ENCODE assay signal across 1 cellular context in the genomic region with DNA sequence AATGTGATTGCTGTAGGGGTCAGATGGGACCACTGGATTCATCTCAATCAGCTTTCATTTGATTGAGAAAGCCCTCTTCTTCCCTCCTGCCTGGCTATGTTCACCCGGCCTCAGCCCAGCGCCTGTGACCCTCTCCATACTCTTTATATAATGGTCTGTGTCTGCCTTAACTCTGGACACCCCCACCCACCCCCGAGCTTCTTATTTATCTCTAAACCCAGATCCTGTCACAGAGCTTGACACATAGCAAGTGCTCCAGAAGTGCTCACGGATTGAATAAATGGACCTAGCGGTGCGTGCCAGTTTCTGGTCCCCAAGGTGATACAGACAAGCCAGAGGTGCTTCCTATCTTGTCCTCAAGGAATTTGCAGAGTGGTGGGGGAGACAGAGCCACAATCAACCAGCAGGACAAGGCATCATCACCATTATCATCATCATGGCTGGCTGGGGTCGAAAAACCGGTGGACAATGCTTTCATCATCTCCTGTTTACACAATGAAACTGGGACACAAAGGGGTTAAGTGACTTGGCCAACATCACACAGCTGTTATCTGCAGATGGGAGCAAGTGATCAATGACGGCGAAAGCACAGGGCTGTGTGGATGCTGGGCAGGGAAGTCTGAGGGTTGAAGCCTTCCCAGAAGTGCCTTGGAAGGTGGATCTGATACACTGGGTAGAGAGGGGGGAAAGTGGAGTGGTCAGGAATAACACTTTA.
TF ChIP-seq lines count a peak whose summit lies in the region.

No MANE protein-coding gene starts in this region.

TF ChIP-seq in HepG2, 621 proteins besides CTCF, POLR2A, EP300 and RAD21 (continued from another document and continues in another):
- TF ChIP-seq, protein P1, sequence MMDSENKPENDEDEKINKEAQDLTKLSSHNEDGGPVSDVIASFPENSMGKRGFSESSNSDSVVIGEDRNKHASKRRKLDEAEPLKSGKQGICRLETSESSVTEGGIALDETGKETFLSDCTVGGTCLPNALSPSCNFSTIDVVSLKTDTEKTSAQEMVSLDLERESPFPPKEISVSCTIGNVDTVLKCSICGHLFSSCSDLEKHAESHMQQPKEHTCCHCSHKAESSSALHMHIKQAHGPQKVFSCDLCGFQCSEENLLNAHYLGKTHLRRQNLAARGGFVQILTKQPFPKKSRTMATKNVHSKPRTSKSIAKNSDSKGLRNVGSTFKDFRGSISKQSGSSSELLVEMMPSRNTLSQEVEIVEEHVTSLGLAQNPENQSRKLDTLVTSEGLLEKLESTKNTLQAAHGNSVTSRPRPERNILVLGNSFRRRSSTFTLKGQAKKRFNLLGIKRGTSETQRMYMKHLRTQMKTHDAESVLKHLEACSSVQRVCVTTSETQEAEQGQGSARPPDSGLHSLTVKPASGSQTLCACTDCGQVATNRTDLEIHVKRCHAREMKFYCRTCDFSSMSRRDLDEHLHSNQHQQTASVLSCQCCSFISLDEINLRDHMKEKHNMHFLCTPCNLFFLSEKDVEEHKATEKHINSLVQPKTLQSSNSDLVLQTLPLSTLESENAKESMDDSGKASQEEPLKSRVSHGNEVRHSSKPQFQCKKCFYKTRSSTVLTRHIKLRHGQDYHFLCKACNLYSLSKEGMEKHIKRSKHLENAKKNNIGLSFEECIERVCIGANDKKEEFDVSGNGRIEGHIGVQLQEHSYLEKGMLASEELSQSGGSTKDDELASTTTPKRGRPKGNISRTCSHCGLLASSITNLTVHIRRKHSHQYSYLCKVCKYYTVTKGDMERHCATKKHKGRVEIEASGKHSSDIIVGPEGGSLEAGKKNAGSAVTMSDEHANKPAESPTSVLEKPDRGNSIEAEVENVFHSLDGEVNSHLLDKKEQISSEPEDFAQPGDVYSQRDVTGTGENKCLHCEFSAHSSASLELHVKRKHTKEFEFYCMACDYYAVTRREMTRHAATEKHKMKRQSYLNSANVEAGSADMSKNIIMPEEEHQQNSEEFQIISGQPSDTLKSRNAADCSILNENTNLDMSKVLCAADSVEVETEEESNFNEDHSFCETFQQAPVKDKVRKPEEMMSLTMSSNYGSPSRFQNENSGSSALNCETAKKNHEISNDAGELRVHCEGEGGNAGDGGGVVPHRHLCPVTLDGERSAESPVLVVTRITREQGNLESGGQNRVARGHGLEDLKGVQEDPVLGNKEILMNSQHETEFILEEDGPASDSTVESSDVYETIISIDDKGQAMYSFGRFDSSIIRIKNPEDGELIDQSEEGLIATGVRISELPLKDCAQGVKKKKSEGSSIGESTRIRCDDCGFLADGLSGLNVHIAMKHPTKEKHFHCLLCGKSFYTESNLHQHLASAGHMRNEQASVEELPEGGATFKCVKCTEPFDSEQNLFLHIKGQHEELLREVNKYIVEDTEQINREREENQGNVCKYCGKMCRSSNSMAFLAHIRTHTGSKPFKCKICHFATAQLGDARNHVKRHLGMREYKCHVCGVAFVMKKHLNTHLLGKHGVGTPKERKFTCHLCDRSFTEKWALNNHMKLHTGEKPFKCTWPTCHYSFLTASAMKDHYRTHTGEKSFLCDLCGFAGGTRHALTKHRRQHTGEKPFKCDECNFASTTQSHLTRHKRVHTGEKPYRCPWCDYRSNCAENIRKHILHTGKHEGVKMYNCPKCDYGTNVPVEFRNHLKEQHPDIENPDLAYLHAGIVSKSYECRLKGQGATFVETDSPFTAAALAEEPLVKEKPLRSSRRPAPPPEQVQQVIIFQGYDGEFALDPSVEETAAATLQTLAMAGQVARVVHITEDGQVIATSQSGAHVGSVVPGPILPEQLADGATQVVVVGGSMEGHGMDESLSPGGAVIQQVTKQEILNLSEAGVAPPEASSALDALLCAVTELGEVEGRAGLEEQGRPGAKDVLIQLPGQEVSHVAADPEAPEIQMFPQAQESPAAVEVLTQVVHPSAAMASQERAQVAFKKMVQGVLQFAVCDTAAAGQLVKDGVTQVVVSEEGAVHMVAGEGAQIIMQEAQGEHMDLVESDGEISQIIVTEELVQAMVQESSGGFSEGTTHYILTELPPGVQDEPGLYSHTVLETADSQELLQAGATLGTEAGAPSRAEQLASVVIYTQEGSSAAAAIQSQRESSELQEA (CRISPR knock-in tag; IDR thresholded peaks at IDR 0.05; ENCODE audit: not compliant biosample characterization): no peak
- TF ChIP-seq GABPA (IDR thresholded peaks at IDR 0.05; ENCODE audit: low read depth, low read length) (no peak), GABPA (CRISPR knock-in tag; IDR thresholded peaks at IDR 0.05; ENCODE audit: low read depth) (peak; percentile 36; the same call in 1 of the 2 replicates), NFYC (CRISPR knock-in tag; IDR thresholded peaks at IDR 0.05) (no peak), RBM22 (optimal IDR thresholded peaks at IDR 0.05; ENCODE audit: low read length) (no peak), ZKSCAN8 (CRISPR knock-in tag; IDR thresholded peaks at IDR 0.05; ENCODE audit: borderline replicate concordance) (no peak), ZFYVE20 (CRISPR knock-in tag; IDR thresholded peaks at IDR 0.05; ENCODE audit: borderline replicate concordance, low read depth) (no peak), SAP130 (CRISPR knock-in tag; IDR thresholded peaks at IDR 0.05; ENCODE audit: low read depth) (peak; percentile 75), ZNF34 (CRISPR knock-in tag; IDR thresholded peaks at IDR 0.05; ENCODE audit: borderline replicate concordance) (no peak), ZNF20 (CRISPR knock-in tag; IDR thresholded peaks at IDR 0.05) (no peak), HNF4A (CRISPR knock-in tag; IDR thresholded peaks at IDR 0.05) (peak; percentile 77), ATF1 (CRISPR knock-in tag; IDR thresholded peaks at IDR 0.05) (no peak), GTF3A (CRISPR knock-in tag; conservative IDR thresholded peaks at IDR 0.05) (no peak), NR2F2 (IDR thresholded peaks at IDR 0.05; ENCODE audit: borderline replicate concordance, low read depth) (peak; percentile 54; the same call in 1 of the 2 replicates), HMG20B (CRISPR knock-in tag; conservative IDR thresholded peaks at IDR 0.05) (no peak), ZNF234 (CRISPR knock-in tag; conservative IDR thresholded peaks at IDR 0.05) (no peak), TCF12 (IDR thresholded peaks at IDR 0.05) (no peak), TCF12 (CRISPR knock-in tag; IDR thresholded peaks at IDR 0.05) (no peak), ATAD3A (CRISPR knock-in tag; IDR thresholded peaks at IDR 0.05) (no peak), MIER2 (CRISPR knock-in tag; IDR thresholded peaks at IDR 0.05) (peak; percentile 67; the same call in 1 of the 2 replicates), CC2D1A (CRISPR knock-in tag; IDR thresholded peaks at IDR 0.05) (no peak), HHEX (CRISPR knock-in tag; IDR thresholded peaks at IDR 0.05) (no peak)
- TF ChIP-seq, protein P2, sequence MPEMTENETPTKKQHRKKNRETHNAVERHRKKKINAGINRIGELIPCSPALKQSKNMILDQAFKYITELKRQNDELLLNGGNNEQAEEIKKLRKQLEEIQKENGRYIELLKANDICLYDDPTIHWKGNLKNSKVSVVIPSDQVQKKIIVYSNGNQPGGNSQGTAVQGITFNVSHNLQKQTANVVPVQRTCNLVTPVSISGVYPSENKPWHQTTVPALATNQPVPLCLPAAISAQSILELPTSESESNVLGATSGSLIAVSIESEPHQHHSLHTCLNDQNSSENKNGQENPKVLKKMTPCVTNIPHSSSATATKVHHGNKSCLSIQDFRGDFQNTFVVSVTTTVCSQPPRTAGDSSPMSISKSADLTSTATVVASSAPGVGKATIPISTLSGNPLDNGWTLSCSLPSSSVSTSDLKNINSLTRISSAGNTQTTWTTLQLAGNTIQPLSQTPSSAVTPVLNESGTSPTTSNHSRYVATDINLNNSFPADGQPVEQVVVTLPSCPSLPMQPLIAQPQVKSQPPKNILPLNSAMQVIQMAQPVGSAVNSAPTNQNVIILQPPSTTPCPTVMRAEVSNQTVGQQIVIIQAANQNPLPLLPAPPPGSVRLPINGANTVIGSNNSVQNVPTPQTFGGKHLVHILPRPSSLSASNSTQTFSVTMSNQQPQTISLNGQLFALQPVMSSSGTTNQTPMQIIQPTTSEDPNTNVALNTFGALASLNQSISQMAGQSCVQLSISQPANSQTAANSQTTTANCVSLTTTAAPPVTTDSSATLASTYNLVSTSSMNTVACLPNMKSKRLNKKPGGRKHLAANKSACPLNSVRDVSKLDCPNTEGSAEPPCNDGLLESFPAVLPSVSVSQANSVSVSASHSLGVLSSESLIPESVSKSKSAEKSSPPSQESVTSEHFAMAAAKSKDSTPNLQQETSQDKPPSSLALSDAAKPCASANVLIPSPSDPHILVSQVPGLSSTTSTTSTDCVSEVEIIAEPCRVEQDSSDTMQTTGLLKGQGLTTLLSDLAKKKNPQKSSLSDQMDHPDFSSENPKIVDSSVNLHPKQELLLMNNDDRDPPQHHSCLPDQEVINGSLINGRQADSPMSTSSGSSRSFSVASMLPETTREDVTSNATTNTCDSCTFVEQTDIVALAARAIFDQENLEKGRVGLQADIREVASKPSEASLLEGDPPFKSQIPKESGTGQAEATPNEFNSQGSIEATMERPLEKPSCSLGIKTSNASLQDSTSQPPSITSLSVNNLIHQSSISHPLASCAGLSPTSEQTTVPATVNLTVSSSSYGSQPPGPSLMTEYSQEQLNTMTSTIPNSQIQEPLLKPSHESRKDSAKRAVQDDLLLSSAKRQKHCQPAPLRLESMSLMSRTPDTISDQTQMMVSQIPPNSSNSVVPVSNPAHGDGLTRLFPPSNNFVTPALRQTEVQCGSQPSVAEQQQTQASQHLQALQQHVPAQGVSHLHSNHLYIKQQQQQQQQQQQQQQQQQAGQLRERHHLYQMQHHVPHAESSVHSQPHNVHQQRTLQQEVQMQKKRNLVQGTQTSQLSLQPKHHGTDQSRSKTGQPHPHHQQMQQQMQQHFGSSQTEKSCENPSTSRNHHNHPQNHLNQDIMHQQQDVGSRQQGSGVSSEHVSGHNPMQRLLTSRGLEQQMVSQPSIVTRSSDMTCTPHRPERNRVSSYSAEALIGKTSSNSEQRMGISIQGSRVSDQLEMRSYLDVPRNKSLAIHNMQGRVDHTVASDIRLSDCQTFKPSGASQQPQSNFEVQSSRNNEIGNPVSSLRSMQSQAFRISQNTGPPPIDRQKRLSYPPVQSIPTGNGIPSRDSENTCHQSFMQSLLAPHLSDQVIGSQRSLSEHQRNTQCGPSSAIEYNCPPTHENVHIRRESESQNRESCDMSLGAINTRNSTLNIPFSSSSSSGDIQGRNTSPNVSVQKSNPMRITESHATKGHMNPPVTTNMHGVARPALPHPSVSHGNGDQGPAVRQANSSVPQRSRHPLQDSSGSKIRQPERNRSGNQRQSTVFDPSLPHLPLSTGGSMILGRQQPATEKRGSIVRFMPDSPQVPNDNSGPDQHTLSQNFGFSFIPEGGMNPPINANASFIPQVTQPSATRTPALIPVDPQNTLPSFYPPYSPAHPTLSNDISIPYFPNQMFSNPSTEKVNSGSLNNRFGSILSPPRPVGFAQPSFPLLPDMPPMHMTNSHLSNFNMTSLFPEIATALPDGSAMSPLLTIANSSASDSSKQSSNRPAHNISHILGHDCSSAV (CRISPR knock-in tag; IDR thresholded peaks at IDR 0.05; ENCODE audit: borderline replicate concordance): no peak
- TF ChIP-seq, protein P3, sequence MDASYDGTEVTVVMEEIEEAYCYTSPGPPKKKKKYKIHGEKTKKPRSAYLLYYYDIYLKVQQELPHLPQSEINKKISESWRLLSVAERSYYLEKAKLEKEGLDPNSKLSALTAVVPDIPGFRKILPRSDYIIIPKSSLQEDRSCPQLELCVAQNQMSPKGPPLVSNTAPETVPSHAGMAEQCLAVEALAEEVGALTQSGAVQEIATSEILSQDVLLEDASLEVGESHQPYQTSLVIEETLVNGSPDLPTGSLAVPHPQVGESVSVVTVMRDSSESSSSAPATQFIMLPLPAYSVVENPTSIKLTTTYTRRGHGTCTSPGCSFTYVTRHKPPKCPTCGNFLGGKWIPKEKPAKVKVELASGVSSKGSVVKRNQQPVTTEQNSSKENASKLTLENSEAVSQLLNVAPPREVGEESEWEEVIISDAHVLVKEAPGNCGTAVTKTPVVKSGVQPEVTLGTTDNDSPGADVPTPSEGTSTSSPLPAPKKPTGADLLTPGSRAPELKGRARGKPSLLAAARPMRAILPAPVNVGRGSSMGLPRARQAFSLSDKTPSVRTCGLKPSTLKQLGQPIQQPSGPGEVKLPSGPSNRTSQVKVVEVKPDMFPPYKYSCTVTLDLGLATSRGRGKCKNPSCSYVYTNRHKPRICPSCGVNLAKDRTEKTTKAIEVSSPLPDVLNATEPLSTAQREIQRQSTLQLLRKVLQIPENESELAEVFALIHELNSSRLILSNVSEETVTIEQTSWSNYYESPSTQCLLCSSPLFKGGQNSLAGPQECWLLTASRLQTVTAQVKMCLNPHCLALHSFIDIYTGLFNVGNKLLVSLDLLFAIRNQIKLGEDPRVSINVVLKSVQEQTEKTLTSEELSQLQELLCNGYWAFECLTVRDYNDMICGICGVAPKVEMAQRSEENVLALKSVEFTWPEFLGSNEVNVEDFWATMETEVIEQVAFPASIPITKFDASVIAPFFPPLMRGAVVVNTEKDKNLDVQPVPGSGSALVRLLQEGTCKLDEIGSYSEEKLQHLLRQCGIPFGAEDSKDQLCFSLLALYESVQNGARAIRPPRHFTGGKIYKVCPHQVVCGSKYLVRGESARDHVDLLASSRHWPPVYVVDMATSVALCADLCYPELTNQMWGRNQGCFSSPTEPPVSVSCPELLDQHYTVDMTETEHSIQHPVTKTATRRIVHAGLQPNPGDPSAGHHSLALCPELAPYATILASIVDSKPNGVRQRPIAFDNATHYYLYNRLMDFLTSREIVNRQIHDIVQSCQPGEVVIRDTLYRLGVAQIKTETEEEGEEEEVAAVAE (CRISPR knock-in tag; IDR thresholded peaks at IDR 0.05; ENCODE audit: borderline replicate concordance): no peak
- TF ChIP-seq, protein P4, sequence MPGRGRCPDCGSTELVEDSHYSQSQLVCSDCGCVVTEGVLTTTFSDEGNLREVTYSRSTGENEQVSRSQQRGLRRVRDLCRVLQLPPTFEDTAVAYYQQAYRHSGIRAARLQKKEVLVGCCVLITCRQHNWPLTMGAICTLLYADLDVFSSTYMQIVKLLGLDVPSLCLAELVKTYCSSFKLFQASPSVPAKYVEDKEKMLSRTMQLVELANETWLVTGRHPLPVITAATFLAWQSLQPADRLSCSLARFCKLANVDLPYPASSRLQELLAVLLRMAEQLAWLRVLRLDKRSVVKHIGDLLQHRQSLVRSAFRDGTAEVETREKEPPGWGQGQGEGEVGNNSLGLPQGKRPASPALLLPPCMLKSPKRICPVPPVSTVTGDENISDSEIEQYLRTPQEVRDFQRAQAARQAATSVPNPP (CRISPR knock-in tag; IDR thresholded peaks at IDR 0.05): no peak
- TF ChIP-seq, protein P5, sequence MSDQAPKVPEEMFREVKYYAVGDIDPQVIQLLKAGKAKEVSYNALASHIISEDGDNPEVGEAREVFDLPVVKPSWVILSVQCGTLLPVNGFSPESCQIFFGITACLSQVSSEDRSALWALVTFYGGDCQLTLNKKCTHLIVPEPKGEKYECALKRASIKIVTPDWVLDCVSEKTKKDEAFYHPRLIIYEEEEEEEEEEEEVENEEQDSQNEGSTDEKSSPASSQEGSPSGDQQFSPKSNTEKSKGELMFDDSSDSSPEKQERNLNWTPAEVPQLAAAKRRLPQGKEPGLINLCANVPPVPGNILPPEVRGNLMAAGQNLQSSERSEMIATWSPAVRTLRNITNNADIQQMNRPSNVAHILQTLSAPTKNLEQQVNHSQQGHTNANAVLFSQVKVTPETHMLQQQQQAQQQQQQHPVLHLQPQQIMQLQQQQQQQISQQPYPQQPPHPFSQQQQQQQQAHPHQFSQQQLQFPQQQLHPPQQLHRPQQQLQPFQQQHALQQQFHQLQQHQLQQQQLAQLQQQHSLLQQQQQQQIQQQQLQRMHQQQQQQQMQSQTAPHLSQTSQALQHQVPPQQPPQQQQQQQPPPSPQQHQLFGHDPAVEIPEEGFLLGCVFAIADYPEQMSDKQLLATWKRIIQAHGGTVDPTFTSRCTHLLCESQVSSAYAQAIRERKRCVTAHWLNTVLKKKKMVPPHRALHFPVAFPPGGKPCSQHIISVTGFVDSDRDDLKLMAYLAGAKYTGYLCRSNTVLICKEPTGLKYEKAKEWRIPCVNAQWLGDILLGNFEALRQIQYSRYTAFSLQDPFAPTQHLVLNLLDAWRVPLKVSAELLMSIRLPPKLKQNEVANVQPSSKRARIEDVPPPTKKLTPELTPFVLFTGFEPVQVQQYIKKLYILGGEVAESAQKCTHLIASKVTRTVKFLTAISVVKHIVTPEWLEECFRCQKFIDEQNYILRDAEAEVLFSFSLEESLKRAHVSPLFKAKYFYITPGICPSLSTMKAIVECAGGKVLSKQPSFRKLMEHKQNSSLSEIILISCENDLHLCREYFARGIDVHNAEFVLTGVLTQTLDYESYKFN (CRISPR knock-in tag; conservative IDR thresholded peaks at IDR 0.05): peak; percentile 76
